In genomic region chr1:120289601-120290074, GRCh38 we compare ENCODE assay signal across 7 cellular contexts.
A peak's percentile ranks its signal among the peaks of the same experiment; 100 is the strongest.
DNase-seq lines count a peak whose midpoint lies in the region; ATAC-seq and TF ChIP-seq lines count a peak whose summit lies in the region.
"Not testable (repeated sequence)": the region's sequence is repeated elsewhere in the genome, so short reads cannot be mapped to it uniquely, and the experiment has no call there.

No MANE protein-coding gene starts in this region.

- peak; percentile 65 for ATAC-seq in GM23338
- ATAC-seq in WTC11, result peak; percentile 53
- peak; percentile 7 to 26 for ATAC-seq in activated naive CD4-positive, alpha-beta T cell treated with anti-CD3 and anti-CD28 coated beads, Interleukin-2, amount 50 U/mL, for 72 hours
- ATAC-seq in gastroesophageal sphincter, result peak; percentile 5
- ATAC-seq in left lung, result peak; percentile 5
- ATAC-seq in omental fat pad (ENCODE audit: low FRiP score), result peak; percentile 35
- ATAC-seq in stimulated activated naive CD8-positive, alpha-beta T cell treated with anti-CD3 and anti-CD28 coated beads, Interleukin-15, amount 100 ng/mL, for 72 hours, result peak; percentile 46

- H3K4me1 Mint-ChIP-seq in GM23338; WTC11; stimulated activated naive CD8-positive, alpha-beta T cell treated with anti-CD3 and anti-CD28 coated beads, Interleukin-15, amount 100 ng/mL, for 72 hours: not testable (repeated sequence)

- not testable (repeated sequence) for H3K27me3 Mint-ChIP-seq in GM23338 (ENCODE audit: insufficient read depth, low read depth, poor library complexity); WTC11 (ENCODE audit: low read depth); stimulated activated naive CD8-positive, alpha-beta T cell treated with anti-CD3 and anti-CD28 coated beads, Interleukin-15, amount 100 ng/mL, for 72 hours

- no CpG with 5 or more reads among the region's 3 CpGs for WGBS in gastroesophageal sphincter (ENCODE audit: low coverage in 1 of 2), 2 donors

- CTCF ChIA-PET in WTC11 (lab: Charles Lee), result not testable (repeated sequence)

- intact Hi-C loops in left lung (cut with DNase I), result not testable (repeated sequence)

- H3K36me3 Mint-ChIP-seq in GM23338 (ENCODE audit: low read depth); WTC11; activated naive CD4-positive, alpha-beta T cell treated with anti-CD3 and anti-CD28 coated beads, Interleukin-2, amount 50 U/mL, for 72 hours: not testable (repeated sequence)

- H4K20me1 ChIP-seq in GM23338 (replicated peaks; ENCODE audit: insufficient read depth), result not testable (repeated sequence)

- not testable (repeated sequence) for H3K9me2 ChIP-seq in GM23338 (ENCODE audit: insufficient read depth)

- not testable (repeated sequence) for H3K9me3 Mint-ChIP-seq in GM23338; WTC11; activated naive CD4-positive, alpha-beta T cell treated with anti-CD3 and anti-CD28 coated beads, Interleukin-2, amount 50 U/mL, for 72 hours; stimulated activated naive CD8-positive, alpha-beta T cell treated with anti-CD3 and anti-CD28 coated beads, Interleukin-15, amount 100 ng/mL, for 72 hours

- H3K4me1 ChIP-seq in GM23338 (ENCODE audit: insufficient read depth); gastroesophageal sphincter; left lung: not testable (repeated sequence)

- DNase-seq in GM23338 (ENCODE audit: low spot score); WTC11 (ENCODE audit: low spot score); activated naive CD4-positive, alpha-beta T cell treated with anti-CD3 and anti-CD28 coated beads, Interleukin-2, amount 50 U/mL, for 72 hours (ENCODE audit: low spot score in 2 of 2); left lung; omental fat pad (ENCODE audit: low spot score); stimulated activated naive CD8-positive, alpha-beta T cell treated with anti-CD3 and anti-CD28 coated beads, Interleukin-15, amount 100 ng/mL, for 72 hours: not testable (repeated sequence)

- not testable (repeated sequence) for H3K27ac ChIP-seq in GM23338 (ENCODE audit: low read depth); gastroesophageal sphincter; left lung

- POLR2A ChIA-PET in WTC11 (lab: Charles Lee), result not testable (repeated sequence)

- H3K4me3 Mint-ChIP-seq in GM23338; WTC11; stimulated activated naive CD8-positive, alpha-beta T cell treated with anti-CD3 and anti-CD28 coated beads, Interleukin-15, amount 100 ng/mL, for 72 hours: not testable (repeated sequence)

- not testable (repeated sequence) for H3K27me3 ChIP-seq in GM23338 (ENCODE audit: insufficient read depth); gastroesophageal sphincter; left lung

- H3K4me3 ChIP-seq in GM23338, gastroesophageal sphincter, left lung: not testable (repeated sequence)

- not testable (repeated sequence) for H3K27ac Mint-ChIP-seq in GM23338; WTC11; activated naive CD4-positive, alpha-beta T cell treated with anti-CD3 and anti-CD28 coated beads, Interleukin-2, amount 50 U/mL, for 72 hours; stimulated activated naive CD8-positive, alpha-beta T cell treated with anti-CD3 and anti-CD28 coated beads, Interleukin-15, amount 100 ng/mL, for 72 hours

- not testable (repeated sequence) for H3K4me2 ChIP-seq in GM23338

- not testable (repeated sequence) for TF ChIP-seq POLR2A in gastroesophageal sphincter (IDR thresholded peaks at IDR 0.05)

- not testable (repeated sequence) for TF ChIP-seq EP300 in gastroesophageal sphincter (IDR thresholded peaks at IDR 0.05)

- not testable (repeated sequence) for H3K9me3 ChIP-seq in gastroesophageal sphincter, left lung

- not testable (repeated sequence) for H2AFZ ChIP-seq in GM23338

- not testable (repeated sequence) for H3K79me2 ChIP-seq in GM23338 (replicated peaks; ENCODE audit: insufficient read depth)

- H3K36me3 ChIP-seq in GM23338 (ENCODE audit: insufficient read depth); gastroesophageal sphincter; left lung: not testable (repeated sequence)

- not testable (repeated sequence) for TF ChIP-seq CTCF in GM23338 (conservative IDR thresholded peaks at IDR 0.05; ENCODE audit: low read depth in 2 of 2); WTC11 (IDR thresholded peaks at IDR 0.05); gastroesophageal sphincter (IDR thresholded peaks at IDR 0.05); left lung (IDR thresholded peaks at IDR 0.05); omental fat pad (IDR thresholded peaks at IDR 0.05)

- not testable (repeated sequence) for H3F3A ChIP-seq in GM23338 (replicated peaks; ENCODE audit: low read depth)

Comparison
In these comparisons a context has a peak if more than half of its experiments do, and no peak if none do; other contexts are left out.
1. ATAC-seq: peak in every context shown above with its lines; median percentile 65 in GM23338; 53 in WTC11; 46 in stimulated activated naive CD8-positive, alpha-beta T cell treated with anti-CD3 and anti-CD28 coated beads, Interleukin-15, amount 100 ng/mL, for 72 hours; 35 in omental fat pad; 16 in activated naive CD4-positive, alpha-beta T cell treated with anti-CD3 and anti-CD28 coated beads, Interleukin-2, amount 50 U/mL, for 72 hours; 5 in gastroesophageal sphincter; 5 in left lung.